In genomic region chr4:77795339-77795738, GRCh38 we compare ENCODE assay signal across 1 cellular context.
TF ChIP-seq lines count a peak whose summit lies in the region.

No MANE protein-coding gene starts in this region.

TF ChIP-seq in K562, 482 proteins besides CTCF, POLR2A, EP300 and RAD21 (continued from another document):
- TF ChIP-seq RBBP5 (IDR thresholded peaks at IDR 0.05; ENCODE audit: borderline replicate concordance, insufficient read depth, low read length, poor library complexity, severe bottlenecking), result no peak
- TF ChIP-seq SPI1 (IDR thresholded peaks at IDR 0.05; ENCODE audit: borderline replicate concordance, low read depth, low read length), result peak; percentile 36; the same call in 1 of the 2 replicates
TF ChIP-seq in K562: peak in this region for 1.
